Comparison of ENCODE assay signal across 8 cellular contexts in genomic region chr11:86068951-86069407, GRCh38. TPM values are rescaled to one million over a fixed set of nuclear protein-coding genes. Genes with fewer than 3 reads are reported as not detected.
DNase-seq lines count a peak whose midpoint lies in the region; ATAC-seq, FAIRE-seq and TF ChIP-seq lines count a peak whose summit lies in the region.

A gene with protein sequence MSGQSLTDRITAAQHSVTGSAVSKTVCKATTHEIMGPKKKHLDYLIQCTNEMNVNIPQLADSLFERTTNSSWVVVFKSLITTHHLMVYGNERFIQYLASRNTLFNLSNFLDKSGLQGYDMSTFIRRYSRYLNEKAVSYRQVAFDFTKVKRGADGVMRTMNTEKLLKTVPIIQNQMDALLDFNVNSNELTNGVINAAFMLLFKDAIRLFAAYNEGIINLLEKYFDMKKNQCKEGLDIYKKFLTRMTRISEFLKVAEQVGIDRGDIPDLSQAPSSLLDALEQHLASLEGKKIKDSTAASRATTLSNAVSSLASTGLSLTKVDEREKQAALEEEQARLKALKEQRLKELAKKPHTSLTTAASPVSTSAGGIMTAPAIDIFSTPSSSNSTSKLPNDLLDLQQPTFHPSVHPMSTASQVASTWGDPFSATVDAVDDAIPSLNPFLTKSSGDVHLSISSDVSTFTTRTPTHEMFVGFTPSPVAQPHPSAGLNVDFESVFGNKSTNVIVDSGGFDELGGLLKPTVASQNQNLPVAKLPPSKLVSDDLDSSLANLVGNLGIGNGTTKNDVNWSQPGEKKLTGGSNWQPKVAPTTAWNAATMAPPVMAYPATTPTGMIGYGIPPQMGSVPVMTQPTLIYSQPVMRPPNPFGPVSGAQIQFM (minus strand): TSS chr11:86069084. CDS start chr11:86068780, 304 bp downstream.

- ATAC-seq in GM18498 (IDR thresholded peaks at IDR 0.05; ENCODE audit: unreplicated experiment) (peak; percentile 90), HG02938 (IDR thresholded peaks at IDR 0.05; ENCODE audit: unreplicated experiment) (peak; percentile 79), left ventricle myocardium superior (peak; percentile 96), psoas muscle (peak; percentile 90 to 96 (median 92))

- TF ChIP-seq CTCF in psoas muscle (IDR thresholded peaks at IDR 0.05), result no peak

- DNase-seq in NCI-H187 (lab: John Stamatoyannopoulos, UW), result peak; percentile 91 to 98
- DNase-seq in T-helper 2 cell, result peak; percentile 90 to 100 (median 95)
- peak; percentile 99 for DNase-seq in left ventricle myocardium superior
- DNase-seq in psoas muscle, result peak; percentile 98 to 99
- peak; percentile 98 for DNase-seq in urothelium cell line (ENCODE audit: low spot score)

- peak; percentile 90 for FAIRE-seq in urothelium cell line (lab: Jason Lieb, UNC)

- H3K4me1 ChIP-seq in psoas muscle, result peaks cover 28% of the 10 kb centered on the region

- no peaks in the 10 kb centered on the region for H3K9me3 ChIP-seq in psoas muscle

- intact Hi-C loops in left ventricle myocardium superior (cut with micrococcal nuclease), result no loop called here
- intact Hi-C loops in psoas muscle (cut with DNase I), result loop anchor here in 1 of 2 donors (1.0 to 10.0 kb wide), 4 partner anchors 37 to 123 kb away; no protein-coding TSS in a partner anchor

- H3K36me3 ChIP-seq in psoas muscle (ENCODE audit: insufficient read depth in 1 of 2, low read depth in 1 of 2), result no peaks in the 10 kb centered on the region

- H3K27ac ChIP-seq in angular gyrus (ENCODE audit: low read depth, low read length) (peak within 1 kb of the TSS; percentile 91), psoas muscle (peak within 1 kb of the TSS; percentile 98)

- 1% methylated on average over 14 to 48 of the region's 48 CpGs for WGBS in psoas muscle, 3 donors

- no peaks in the 10 kb centered on the region for H3K27me3 ChIP-seq in psoas muscle (ENCODE audit: insufficient read depth in 3 of 3, low read length in 2 of 3)

- H3K4me3 ChIP-seq in psoas muscle, result peak within 1 kb of the TSS; percentile 96

RNA-seq across cellular contexts. Expression of the gene that starts here (rescaled TPM):
- total RNA-seq in left ventricle myocardium superior, result 122 TPM
- 100 to 1,000 TPM in 3 of 4 donors, 10 to 100 TPM in 1; 79.8 to 123 (median 115) TPM for total RNA-seq in psoas muscle
- 10 to 100 TPM; 42.0 to 89.1 (median 60.9) TPM for polyA plus RNA-seq in psoas muscle

Comparison
In these comparisons a context has a peak if more than half of its experiments do, and no peak if none do; other contexts are left out.
1. Peak in every context shown above with its lines: DNase-seq, ATAC-seq, H3K4me3 ChIP-seq and H3K27ac ChIP-seq.